9 cellular contexts compared by ENCODE assay signal in the genomic region with DNA sequence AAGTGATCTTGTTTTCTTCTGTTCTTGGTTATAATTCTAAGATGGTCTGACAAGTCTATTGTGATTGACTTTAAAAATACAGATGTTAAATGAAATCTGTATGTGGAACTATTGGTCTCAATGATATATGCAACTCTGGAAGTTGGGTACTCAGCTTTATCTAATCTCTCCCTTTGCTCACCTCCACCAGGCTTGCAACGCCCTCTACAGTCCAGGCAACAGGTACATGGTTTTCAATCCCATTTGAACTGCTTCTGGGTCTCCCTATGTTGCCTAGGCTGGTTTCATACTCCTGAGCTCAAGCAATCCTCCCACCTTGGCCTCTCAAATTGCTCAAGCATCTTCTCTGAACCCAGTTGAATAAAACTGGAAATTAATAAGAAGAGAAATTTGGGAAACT. TPM values are rescaled to one million over a fixed set of nuclear protein-coding genes. Genes with fewer than 3 reads are reported as not detected.
A peak's percentile ranks its signal among the peaks of the same experiment; 100 is the strongest.
DNase-seq lines count a peak whose midpoint lies in the region; ATAC-seq and TF ChIP-seq lines count a peak whose summit lies in the region.
"Had no signal": no experiment of that assay in that cellular context is flagged by ENCODE, and none has a peak within 500 bp of the region (broad histone marks: within the 10 kb centered on the region; RNA-seq: fewer than 3 reads in every experiment).

No MANE protein-coding gene starts in this region.

- H3K4me3 ChIP-seq in gastrocnemius medialis: no peak overlapping the region

- peak in 1 of 5 experiments; percentile 28 for TF ChIP-seq CTCF in gastrocnemius medialis (IDR thresholded peaks at IDR 0.05 in 4 of 5, conservative IDR thresholded peaks at IDR 0.05 in 1 of 5)

- H3K9me3 ChIP-seq in gastrocnemius medialis: no peaks in the 10 kb centered on the region

- H3K27me3 Mint-ChIP-seq in natural killer cell treated with Interleukin-12 subunit alpha and Interleukin-12 subunit beta and Interleukin-15 and Interleukin-18, amount 100 ng/mL, for 72 hours: peaks cover 0 to 29% of the 10 kb centered on the region in 2 donors

- H3K9me3 Mint-ChIP-seq in natural killer cell treated with Interleukin-12 subunit alpha and Interleukin-12 subunit beta and Interleukin-15 and Interleukin-18, amount 100 ng/mL, for 72 hours: no peaks in the 10 kb centered on the region

- H3K27ac ChIP-seq in gastrocnemius medialis: no peak overlapping the region
- H3K27ac ChIP-seq: KMS-11 had no signal

- no peaks in the 10 kb centered on the region for H3K36me3 ChIP-seq in gastrocnemius medialis

- ATAC-seq in GM18498 (IDR thresholded peaks at IDR 0.05; ENCODE audit: unreplicated experiment) (peak; percentile 48), GM18873 (IDR thresholded peaks at IDR 0.05; ENCODE audit: low FRiP score, unreplicated experiment) (no peak), gastrocnemius medialis (no peak), GM21381 (IDR thresholded peaks at IDR 0.05; ENCODE audit: unreplicated experiment) (no peak)
- no peak for ATAC-seq in natural killer cell treated with Interleukin-12 subunit alpha and Interleukin-12 subunit beta and Interleukin-15 and Interleukin-18, amount 100 ng/mL, for 72 hours

- no peaks in the 10 kb centered on the region for H3K4me1 ChIP-seq in gastrocnemius medialis

- DNase-seq in SK-MEL-5 (ENCODE audit: low read depth, low spot score) (peak; percentile 44), astrocyte of the hippocampus (ENCODE audit: low read depth, low spot score) (peak; percentile 13), 8988T (no peak), gastrocnemius medialis (no peak)
- DNase-seq in natural killer cell treated with Interleukin-12 subunit alpha and Interleukin-12 subunit beta and Interleukin-15 and Interleukin-18, amount 100 ng/mL, for 72 hours (ENCODE audit: low spot score): peak; percentile 67

- peaks cover 0 to 4% (median 0%) of the 10 kb centered on the region in 3 donors for H3K27me3 ChIP-seq in gastrocnemius medialis

- peaks cover 16% of the 10 kb centered on the region for H3K36me3 Mint-ChIP-seq in natural killer cell treated with Interleukin-12 subunit alpha and Interleukin-12 subunit beta and Interleukin-15 and Interleukin-18, amount 100 ng/mL, for 72 hours

- no peak overlapping the region for H3K4me3 Mint-ChIP-seq in natural killer cell treated with Interleukin-12 subunit alpha and Interleukin-12 subunit beta and Interleukin-15 and Interleukin-18, amount 100 ng/mL, for 72 hours

- in situ Hi-C loops in SK-MEL-5 (cut with HindIII; ENCODE audit: low pct_unique_long_range_greater_than_20kb, low sequenced_read_pairs) (no loop called here), gastrocnemius medialis (cut with MboI; ENCODE audit: low sequenced_read_pairs in 4 of 4) (loop anchor here in 3 of 4 donors (10.0 kb wide), 2 partner anchors 267 to 277 kb away; no protein-coding TSS in a partner anchor)

- peaks cover 5 to 20% of the 10 kb centered on the region in 2 donors for H3K4me1 Mint-ChIP-seq in natural killer cell treated with Interleukin-12 subunit alpha and Interleukin-12 subunit beta and Interleukin-15 and Interleukin-18, amount 100 ng/mL, for 72 hours (ENCODE audit: low read depth in 2 of 2)

- no peak overlapping the region for H3K27ac Mint-ChIP-seq in natural killer cell treated with Interleukin-12 subunit alpha and Interleukin-12 subunit beta and Interleukin-15 and Interleukin-18, amount 100 ng/mL, for 72 hours

- intact Hi-C loops in gastrocnemius medialis (cut with DNase I; ENCODE audit: low total_unique reads): no loop called here

- no peak for TF ChIP-seq POLR2A in gastrocnemius medialis (IDR thresholded peaks at IDR 0.05)

RNA-seq across cellular contexts. Expression of a gene that starts 25.6 kb away (rescaled TPM):
- total RNA-seq in SK-MEL-5 (2014; rRNA removed; shearing (Covaris generic)): 1.0 and 2.7 TPM in 2 replicates
- polyA plus RNA-seq in SK-MEL-5 (2015; cell fraction: cytosol; rRNA removed): 4.1 and 4.6 TPM in 2 replicates
- 5.0 and 8.5 TPM in 2 replicates for polyA plus RNA-seq in SK-MEL-5 (2015; cell fraction: nucleus; rRNA removed)
- 10 to 100 TPM; 21.0 to 48.6 TPM for total RNA-seq in natural killer cell treated with Interleukin-12 subunit alpha and Interleukin-12 subunit beta and Interleukin-15 and Interleukin-18, amount 100 ng/mL, for 72 hours
- total RNA-seq in gastrocnemius medialis: 1 to 10 TPM in 2 of 4 donors, under 1 TPM in 2; 0.22 to 2.2 (median 0.91) TPM

RNA-seq across cellular contexts. Expression of a gene that starts 49.2 kb away (rescaled TPM):
- 0.19 TPM in 1 of 2 replicates, not detected in the other for total RNA-seq in SK-MEL-5 (2014; rRNA removed; shearing (Covaris generic))
- polyA plus RNA-seq in SK-MEL-5 (2015; cell fraction: cytosol; rRNA removed): 0.96 and 1.2 TPM in 2 replicates
- not detected in 2 replicates for polyA plus RNA-seq in SK-MEL-5 (2015; cell fraction: nucleus; rRNA removed)
- total RNA-seq in natural killer cell treated with Interleukin-12 subunit alpha and Interleukin-12 subunit beta and Interleukin-15 and Interleukin-18, amount 100 ng/mL, for 72 hours: 10 to 100 TPM in 1 of 2 donors, 1 to 10 TPM in 1; 1.2 to 10.9 TPM
- under 1 TPM in 1 of 4 donors, not detected in 3; 0.49 TPM for total RNA-seq in gastrocnemius medialis

RNA-seq across cellular contexts. Expression of a gene that starts 54.8 kb away (rescaled TPM):
- total RNA-seq in SK-MEL-5 (2014; rRNA removed; shearing (Covaris generic)): 0.08 and 0.37 TPM in 2 replicates
- 2.4 and 3.1 TPM in 2 replicates for polyA plus RNA-seq in SK-MEL-5 (2015; cell fraction: cytosol; rRNA removed)
- polyA plus RNA-seq in SK-MEL-5 (2015; cell fraction: nucleus; rRNA removed): 0.26 and 0.52 TPM in 2 replicates
- total RNA-seq in natural killer cell treated with Interleukin-12 subunit alpha and Interleukin-12 subunit beta and Interleukin-15 and Interleukin-18, amount 100 ng/mL, for 72 hours: 10 to 100 TPM in 1 of 2 donors, 1 to 10 TPM in 1; 7.8 to 92.0 TPM
- total RNA-seq in gastrocnemius medialis: 1 to 10 TPM in 2 of 4 donors, under 1 TPM in 1, not detected in 1; 0.66 to 3.5 (median 1.5) TPM

Comparison
In these comparisons a context has a peak if more than half of its experiments do, and no peak if none do; other contexts are left out.
1. DNase-seq: peak in SK-MEL-5 (single experiment), astrocyte of the hippocampus (single experiment) and natural killer cell treated with Interleukin-12 subunit alpha and Interleukin-12 subunit beta and Interleukin-15 and Interleukin-18, amount 100 ng/mL, for 72 hours (single experiment); none in 8988T (single experiment) and gastrocnemius medialis (0 of 2).